ENCODE assay signal across 13 cellular contexts in genomic region chr10:43337536-43337935, GRCh38. TPM values are rescaled to one million over a fixed set of nuclear protein-coding genes. Genes with fewer than 3 reads are reported as not detected.
DNase-seq lines count a peak whose midpoint lies in the region; TF ChIP-seq lines count a peak whose summit lies in the region.
"Not testable (repeated sequence)": the region's sequence is repeated elsewhere in the genome, so short reads cannot be mapped to it uniquely, and the experiment has no call there.
"Had no signal": no experiment of that assay in that cellular context is flagged by ENCODE, and none has a peak within 500 bp of the region (broad histone marks: within the 10 kb centered on the region; RNA-seq: fewer than 3 reads in every experiment).

No MANE protein-coding gene starts in this region.

- H3K27me3 ChIP-seq in H9 (ENCODE audit: insufficient read depth, low read length); hepatocyte; trophoblast cell (ENCODE audit: insufficient read depth, low read length): not testable (repeated sequence)
- peaks cover 0 to 41% of the 10 kb centered on the region in 2 experiments for H3K27me3 ChIP-seq in mesenchymal stem cell (ENCODE audit: control insufficient read depth in 1 of 2, insufficient read depth in 1 of 2, low read length in 2 of 2)

- H4K20me1 ChIP-seq in H9 (ENCODE audit: control insufficient read depth, insufficient read depth, insufficient read length); hepatocyte (ENCODE audit: insufficient read depth, poor library complexity, severe bottlenecking): not testable (repeated sequence)

- in situ Hi-C loops in KBM-7 (cut with MboI; ENCODE audit: low pct_unique_long_range_greater_than_20kb, low sequenced_read_pairs), result not testable (repeated sequence)

- not testable (repeated sequence) for H3K4ac ChIP-seq in H9 (ENCODE audit: low read depth, low read length); mesenchymal stem cell (ENCODE audit: low read depth in 1 of 2, low read length in 2 of 2); trophoblast cell (ENCODE audit: low read depth, low read length)

- not testable (repeated sequence) for H3K9me3 ChIP-seq in H9 (ENCODE audit: control insufficient read depth, low read depth, low read length); hepatocyte (ENCODE audit: low read depth); mesenchymal stem cell (ENCODE audit: control insufficient read depth, low read length); trophoblast cell (ENCODE audit: insufficient read depth, low read depth, low read length)

- WGBS in H9 (ENCODE audit: extremely low coverage, insufficient read length, low lambda C conversion rate), result no CpG with 5 or more reads among the region's 9 CpGs
- 20% methylated on average over 8 of the region's 9 CpGs for WGBS in hepatocyte (ENCODE audit: low lambda C conversion rate, missing lambda C conversion rate)
- 30% methylated on average over 7 of the region's 9 CpGs for WGBS in mesenchymal stem cell
- no CpG with 5 or more reads among the region's 9 CpGs for WGBS in trophoblast cell (ENCODE audit: extremely low coverage, insufficient coverage, insufficient read length)

- H3K4me2 ChIP-seq in H9 (ENCODE audit: insufficient read depth, insufficient read length, low read length); mesenchymal stem cell (ENCODE audit: low read length, poor library complexity, severe bottlenecking); trophoblast cell (ENCODE audit: low read length): not testable (repeated sequence)
- H3K4me2 ChIP-seq in hepatocyte, result peak overlapping the region; percentile 32

- H3K27me3 Mint-ChIP-seq in Calu3 (ENCODE audit: unreplicated experiment), result not testable (repeated sequence)
- H3K27me3 Mint-ChIP-seq in H9 (ENCODE audit: low read depth), result peaks cover 15% of the 10 kb centered on the region

- not testable (repeated sequence) for H3K79me2 ChIP-seq in H9 (ENCODE audit: insufficient read depth, low read length); hepatocyte; trophoblast cell (ENCODE audit: control insufficient read depth, insufficient read depth, low read length, poor library complexity)

- H2AK5ac ChIP-seq in H9 (ENCODE audit: insufficient read length, low read length); mesenchymal stem cell (ENCODE audit: low read length, severe bottlenecking); trophoblast cell (ENCODE audit: low read length): not testable (repeated sequence)

- intact Hi-C loops in Calu3 (cut with micrococcal nuclease; ENCODE audit: unreplicated experiment), result not testable (repeated sequence)

- not testable (repeated sequence) for H4K8ac ChIP-seq in H9 (replicated peaks; ENCODE audit: insufficient read length, low read depth, low read length); mesenchymal stem cell (ENCODE audit: low read length); trophoblast cell (ENCODE audit: low read depth, low read length)

- H4K5ac ChIP-seq in H9 (ENCODE audit: insufficient read length, low read depth, low read length), result not testable (repeated sequence)

- not testable (repeated sequence) for H4K12ac ChIP-seq in trophoblast cell (ENCODE audit: low read depth, low read length)

- H3K23me2 ChIP-seq in H9 (ENCODE audit: insufficient read length, low read depth, low read length, poor library complexity, severe bottlenecking), result not testable (repeated sequence)

- CTCF ChIA-PET in Calu3 (lab: Charles Lee), result interaction anchor here (0.8 to 1.6 kb wide), 2 partner anchors 13 to 105 kb away, joined by 4 read pairs; no protein-coding TSS in a partner anchor

- not testable (repeated sequence) for H2BK12ac ChIP-seq in H9 (ENCODE audit: insufficient read length, low read depth, low read length); mesenchymal stem cell (ENCODE audit: low read length in 2 of 2); trophoblast cell (ENCODE audit: low read length)

- H3K27ac ChIP-seq in H9 (ENCODE audit: insufficient read length, low read depth, low read length); trophoblast cell (ENCODE audit: low read depth, low read length): not testable (repeated sequence)
- H3K27ac ChIP-seq in VCaP, result peak overlapping the region; percentile 74
- peak overlapping the region; percentile 86 for H3K27ac ChIP-seq in hepatocyte
- peak overlapping the region; percentile 64 for H3K27ac ChIP-seq in mesenchymal stem cell (ENCODE audit: low read length, poor library complexity, severe bottlenecking)

- not testable (repeated sequence) for DNase-seq in Calu3; hepatocyte (ENCODE audit: low spot score); mesenchymal stem cell
- DNase-seq in H9 (peak; percentile 74), KBM-7 (peak; percentile 16), trophoblast cell (peak; percentile 91 to 92)

- H2BK20ac ChIP-seq in H9 (ENCODE audit: low read depth, low read length, poor library complexity, severe bottlenecking), result not testable (repeated sequence)

- H3T11ph ChIP-seq in H9 (ENCODE audit: low read length), result not testable (repeated sequence)

- not testable (repeated sequence) for H2AFZ ChIP-seq in H9 (ENCODE audit: low read length); hepatocyte; mesenchymal stem cell (ENCODE audit: low read depth, low read length); trophoblast cell (ENCODE audit: insufficient read depth, low read length, poor library complexity)

- peaks cover 26% of the 10 kb centered on the region for H3K36me3 Mint-ChIP-seq in Calu3 (ENCODE audit: insufficient read depth, unreplicated experiment)
- not testable (repeated sequence) for H3K36me3 Mint-ChIP-seq in H9 (ENCODE audit: insufficient read depth in 1 of 3, low read depth in 3 of 3)

- H3K4me3 ChIP-seq in hepatocyte; mesenchymal stem cell (ENCODE audit: insufficient read depth in 1 of 2, low read depth in 1 of 2, low read length in 2 of 2); trophoblast cell (ENCODE audit: low read depth, low read length): not testable (repeated sequence)

- BruUV-seq in Calu3 (replicated peaks; lab: Mats Ljungman, UMichigan), result not testable (repeated sequence)

- H3K14ac ChIP-seq in H9 (ENCODE audit: insufficient read depth, low read length); mesenchymal stem cell (ENCODE audit: low read length in 2 of 2); trophoblast cell (ENCODE audit: low read length): not testable (repeated sequence)

- H3K9me3 Mint-ChIP-seq in Calu3 (ENCODE audit: low read depth, unreplicated experiment); H9: not testable (repeated sequence)

- not testable (repeated sequence) for TF ChIP-seq CTCF in Calu3 (IDR thresholded peaks at IDR 0.05; ENCODE audit: unreplicated experiment); H9 (conservative IDR thresholded peaks at IDR 0.05); VCaP (conservative IDR thresholded peaks at IDR 0.05); hepatocyte (IDR thresholded peaks at IDR 0.05; ENCODE audit: poor library complexity)

- not testable (repeated sequence) for H3K9ac ChIP-seq in H9 (ENCODE audit: extremely low read depth, insufficient read length, low read length); mesenchymal stem cell (ENCODE audit: low read length); trophoblast cell (ENCODE audit: low read length)

- H3K27ac Mint-ChIP-seq in Calu3 (ENCODE audit: unreplicated experiment), result peak overlapping the region; percentile 83
- not testable (repeated sequence) for H3K27ac Mint-ChIP-seq in H9

- H3K36me3 ChIP-seq in hepatocyte (replicated peaks; ENCODE audit: insufficient read depth, low read depth); mesenchymal stem cell (ENCODE audit: control insufficient read depth in 1 of 2, insufficient read depth in 2 of 2, low read depth in 1 of 2, low read length in 2 of 2); trophoblast cell (ENCODE audit: control insufficient read depth in 1 of 2, insufficient read depth in 2 of 2, low read length in 2 of 2): not testable (repeated sequence)

- not testable (repeated sequence) for H2BK120ac ChIP-seq in H9 (ENCODE audit: low read depth, low read length, poor library complexity, severe bottlenecking); mesenchymal stem cell (ENCODE audit: low read depth, low read length); trophoblast cell (ENCODE audit: insufficient read depth, low read length, poor library complexity)

- not testable (repeated sequence) for H3K9me2 ChIP-seq in hepatocyte (replicated peaks; ENCODE audit: insufficient read depth)

- H3K4me1 Mint-ChIP-seq in Calu3 (ENCODE audit: low read depth, unreplicated experiment), result peaks cover 55% of the 10 kb centered on the region
- peaks cover 35 to 41% of the 10 kb centered on the region in 2 experiments for H3K4me1 Mint-ChIP-seq in H9

- peak overlapping the region; percentile 32 for H3K4me3 Mint-ChIP-seq in Calu3 (ENCODE audit: low read depth, unreplicated experiment)
- H3K4me3 Mint-ChIP-seq in H9, result not testable (repeated sequence)

- not testable (repeated sequence) for H3K79me1 ChIP-seq in H9 (ENCODE audit: insufficient read depth, low read depth, low read length, poor library complexity, severe bottlenecking); mesenchymal stem cell (replicated peaks; ENCODE audit: low read length, poor library complexity, severe bottlenecking); trophoblast cell (ENCODE audit: low read length)

- not testable (repeated sequence) for H3K4me1 ChIP-seq in H9 (ENCODE audit: insufficient read depth, low read length); trophoblast cell (ENCODE audit: control insufficient read depth in 1 of 2, insufficient read depth in 2 of 2, low read length in 2 of 2)
- H3K4me1 ChIP-seq in hepatocyte (ENCODE audit: insufficient read depth), result peaks cover 12% of the 10 kb centered on the region
- peaks cover 26% of the 10 kb centered on the region for H3K4me1 ChIP-seq in mesenchymal stem cell (ENCODE audit: control insufficient read depth, insufficient read depth, low read depth, low read length)

- not testable (repeated sequence) for H3K56ac ChIP-seq in H9 (ENCODE audit: insufficient read length, low read depth, low read length)

- H2BK5ac ChIP-seq in H9 (ENCODE audit: insufficient read length, low read length); mesenchymal stem cell (ENCODE audit: low read depth, low read length, poor library complexity, severe bottlenecking); trophoblast cell (ENCODE audit: low read depth, low read length, poor library complexity): not testable (repeated sequence)

- not testable (repeated sequence) for H2BK15ac ChIP-seq in H9 (ENCODE audit: low read depth, low read length); mesenchymal stem cell (ENCODE audit: low read depth, poor library complexity, severe bottlenecking)

- not testable (repeated sequence) for H3K23ac ChIP-seq in H9 (ENCODE audit: insufficient read length, low read depth, low read length); mesenchymal stem cell (ENCODE audit: low read length in 2 of 2); trophoblast cell (ENCODE audit: low read length)

- not testable (repeated sequence) for H3K18ac ChIP-seq in H9 (ENCODE audit: insufficient read length, low read depth, low read length); mesenchymal stem cell (ENCODE audit: low read depth in 1 of 2, low read length in 2 of 2); trophoblast cell (ENCODE audit: low read length)

- not testable (repeated sequence) for H4K91ac ChIP-seq in H9 (ENCODE audit: insufficient read length, low read depth, low read length); mesenchymal stem cell (ENCODE audit: low read length); trophoblast cell (ENCODE audit: low read depth, low read length)

RNA-seq across cellular contexts. Expression of gene FXYD4, which starts 33.9 kb away (rescaled TPM):
- total RNA-seq in Calu3 (2022) (not detected in 2 replicates), H9 (2021) (not detected in 2 replicates), hepatocyte (0.80 TPM in 1 of 2 replicates, not detected in the other)
- 0.19 and 4.8 TPM in 2 replicates for polyA plus RNA-seq in hepatocyte
- polyA plus RNA-seq in mesenchymal stem cell (2013, experiment 1 of 2), result not detected
- not detected for polyA plus RNA-seq in mesenchymal stem cell (2013, experiment 2 of 2)
- polyA plus RNA-seq in trophoblast cell (2013), result 0.14 and 0.64 TPM in 2 replicates
- total RNA-seq: A673; CD8-positive, alpha-beta T cell; GM12878; HT1080 had no signal
- polyA plus RNA-seq: BJ, CD14-positive monocyte, GM12878 had no signal
